ENCODE assay signal across 9 cellular contexts in the genomic region with DNA sequence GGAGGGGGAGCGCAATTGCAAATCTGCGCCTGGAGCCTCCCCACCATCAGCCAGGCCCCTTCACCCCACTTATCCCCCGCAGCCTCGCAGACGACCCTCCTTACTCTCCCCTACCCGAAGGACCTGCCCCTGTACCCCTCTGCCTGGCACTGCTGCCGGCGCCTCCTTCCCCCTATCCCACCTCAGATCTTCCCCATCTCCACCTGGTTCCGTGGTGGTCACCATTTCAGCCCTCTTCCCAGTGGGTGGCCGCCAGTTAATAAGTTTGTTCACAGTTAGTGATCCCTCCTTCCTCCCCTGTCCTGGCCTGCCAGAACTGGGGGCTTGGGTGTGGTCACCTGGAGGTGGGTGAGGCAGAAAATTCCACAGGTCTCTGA. TPM values are rescaled to one million over a fixed set of nuclear protein-coding genes. Genes with fewer than 3 reads are reported as not detected.
A peak's percentile ranks its signal among the peaks of the same experiment; 100 is the strongest.
DNase-seq lines count a peak whose midpoint lies in the region; ATAC-seq and TF ChIP-seq lines count a peak whose summit lies in the region.
"Had no signal": no experiment of that assay in that cellular context is flagged by ENCODE, and none has a peak within 500 bp of the region (broad histone marks: within the 10 kb centered on the region; RNA-seq: fewer than 3 reads in every experiment).

No MANE protein-coding gene starts in this region.

- peak overlapping the region; percentile 42 for H3K4me3 ChIP-seq in mucosa of stomach (ENCODE audit: low read length)

- H3K36me3 ChIP-seq in mucosa of stomach (ENCODE audit: control insufficient read depth, insufficient read depth, low read length) = no peaks in the 10 kb centered on the region

- TF ChIP-seq CTCF in type B pancreatic cell (conservative IDR thresholded peaks at IDR 0.05) = no peak

- H3K27me3 ChIP-seq in mucosa of stomach (ENCODE audit: control insufficient read depth, insufficient read depth, low read length) = no peaks in the 10 kb centered on the region

- no peak overlapping the region for H3K4me3 Mint-ChIP-seq in activated CD8-positive, alpha-beta memory T cell treated with anti-CD3 and anti-CD28 coated beads, Interleukin-2, amount 10 ng/mL, durations not matched to agents 7 days and 5 days
- peak overlapping the region; percentile 93 for H3K4me3 Mint-ChIP-seq in type B pancreatic cell
- H3K4me3 Mint-ChIP-seq in activated T-helper 2 cell treated with anti-CD3 and anti-CD28 coated beads, Interferon-gamma antibody, Interleukin-2, Interleukin-4, amounts not matched to agents 10 μg/mL and 5 μg/mL and 100 μg/mL, durations not matched to agents 14 hours and 24 hours and 36 hours (ENCODE audit: low read depth) = no peak overlapping the region
- H3K4me3 Mint-ChIP-seq: CD14-positive monocyte had no signal

- H3K4me1 Mint-ChIP-seq in activated CD8-positive, alpha-beta memory T cell treated with anti-CD3 and anti-CD28 coated beads, Interleukin-2, amount 10 ng/mL, durations not matched to agents 7 days and 5 days = peaks cover 18% of the 10 kb centered on the region
- H3K4me1 Mint-ChIP-seq in type B pancreatic cell (ENCODE audit: unreplicated experiment) = peaks cover 11% of the 10 kb centered on the region
- H3K4me1 Mint-ChIP-seq in activated T-helper 2 cell treated with anti-CD3 and anti-CD28 coated beads, Interferon-gamma antibody, Interleukin-2, Interleukin-4, amounts not matched to agents 10 μg/mL and 5 μg/mL and 100 μg/mL, durations not matched to agents 14 hours and 24 hours and 36 hours (ENCODE audit: low read depth) = peaks cover 18% of the 10 kb centered on the region

- peaks cover 28% of the 10 kb centered on the region for H3K4me1 ChIP-seq in mucosa of stomach (ENCODE audit: control insufficient read depth, insufficient read depth, low read length)

- no peaks in the 10 kb centered on the region for H3K9me3 Mint-ChIP-seq in activated CD8-positive, alpha-beta memory T cell treated with anti-CD3 and anti-CD28 coated beads, Interleukin-2, amount 10 ng/mL, durations not matched to agents 7 days and 5 days (ENCODE audit: low read depth)
- H3K9me3 Mint-ChIP-seq in type B pancreatic cell = no peaks in the 10 kb centered on the region
- H3K9me3 Mint-ChIP-seq in activated T-helper 2 cell treated with anti-CD3 and anti-CD28 coated beads, Interferon-gamma antibody, Interleukin-2, Interleukin-4, amounts not matched to agents 10 μg/mL and 5 μg/mL and 100 μg/mL, durations not matched to agents 14 hours and 24 hours and 36 hours = no peaks in the 10 kb centered on the region
- H3K9me3 Mint-ChIP-seq: CD14-positive monocyte had no signal

- no peak for ATAC-seq in activated CD8-positive, alpha-beta memory T cell treated with anti-CD3 and anti-CD28 coated beads, Interleukin-2, amount 10 ng/mL, durations not matched to agents 7 days and 5 days
- ATAC-seq in HG02885 (IDR thresholded peaks at IDR 0.05; ENCODE audit: poor library complexity, unreplicated experiment) = no peak

- CTCF ChIA-PET in activated CD8-positive, alpha-beta memory T cell treated with anti-CD3 and anti-CD28 coated beads, Interleukin-2, amount 10 ng/mL, durations not matched to agents 7 days and 5 days (lab: Charles Lee) = interaction anchor here (1.0 kb wide), 1 partner anchor 19 kb away, joined by 4 read pairs; no protein-coding TSS in a partner anchor

- peak overlapping the region; percentile 77 for H3K27ac ChIP-seq in epithelial cell of prostate

- H3K36me3 Mint-ChIP-seq in activated CD8-positive, alpha-beta memory T cell treated with anti-CD3 and anti-CD28 coated beads, Interleukin-2, amount 10 ng/mL, durations not matched to agents 7 days and 5 days = peaks cover 12% of the 10 kb centered on the region
- peaks cover 15% of the 10 kb centered on the region for H3K36me3 Mint-ChIP-seq in type B pancreatic cell
- H3K36me3 Mint-ChIP-seq in activated T-helper 2 cell treated with anti-CD3 and anti-CD28 coated beads, Interferon-gamma antibody, Interleukin-2, Interleukin-4, amounts not matched to agents 10 μg/mL and 5 μg/mL and 100 μg/mL, durations not matched to agents 14 hours and 24 hours and 36 hours (ENCODE audit: low read depth) = peaks cover 20% of the 10 kb centered on the region

- H3K9ac ChIP-seq in mucosa of stomach (ENCODE audit: low read length) = peak overlapping the region; percentile 94

- no peak for DNase-seq in activated CD8-positive, alpha-beta memory T cell treated with anti-CD3 and anti-CD28 coated beads, Interleukin-2, amount 10 ng/mL, durations not matched to agents 7 days and 5 days
- no peak for DNase-seq in activated CD8-positive, alpha-beta memory T cell treated with anti-CD3 and anti-CD28 coated beads for 24 hours
- no peak for DNase-seq in epithelial cell of prostate (ENCODE audit: low read depth, low spot score)
- no peak for DNase-seq in type B pancreatic cell (ENCODE audit: extremely low spot score, unreplicated experiment)
- DNase-seq in activated T-helper 2 cell treated with anti-CD3 and anti-CD28 coated beads, Interferon-gamma antibody, Interleukin-2, Interleukin-4, amounts not matched to agents 10 μg/mL and 5 μg/mL and 100 μg/mL, durations not matched to agents 14 hours and 24 hours and 36 hours (ENCODE audit: low spot score) = no peak
- no peak for DNase-seq in putamen (ENCODE audit: low spot score)

- H3K27ac Mint-ChIP-seq in activated CD8-positive, alpha-beta memory T cell treated with anti-CD3 and anti-CD28 coated beads, Interleukin-2, amount 10 ng/mL, durations not matched to agents 7 days and 5 days = peak overlapping the region; percentile 40
- peak overlapping the region; percentile 97 for H3K27ac Mint-ChIP-seq in type B pancreatic cell
- no peak overlapping the region for H3K27ac Mint-ChIP-seq in activated T-helper 2 cell treated with anti-CD3 and anti-CD28 coated beads, Interferon-gamma antibody, Interleukin-2, Interleukin-4, amounts not matched to agents 10 μg/mL and 5 μg/mL and 100 μg/mL, durations not matched to agents 14 hours and 24 hours and 36 hours
- H3K27ac Mint-ChIP-seq: CD14-positive monocyte had no signal

- intact Hi-C loops in activated T-helper 2 cell treated with anti-CD3 and anti-CD28 coated beads, Interferon-gamma antibody, Interleukin-2, Interleukin-4, amounts not matched to agents 10 μg/mL and 5 μg/mL and 100 μg/mL, durations not matched to agents 14 hours and 24 hours and 36 hours (cut with micrococcal nuclease) = no loop called here

- no peaks in the 10 kb centered on the region for H3K27me3 Mint-ChIP-seq in activated CD8-positive, alpha-beta memory T cell treated with anti-CD3 and anti-CD28 coated beads, Interleukin-2, amount 10 ng/mL, durations not matched to agents 7 days and 5 days
- H3K27me3 Mint-ChIP-seq in type B pancreatic cell = no peaks in the 10 kb centered on the region
- no peaks in the 10 kb centered on the region for H3K27me3 Mint-ChIP-seq in activated T-helper 2 cell treated with anti-CD3 and anti-CD28 coated beads, Interferon-gamma antibody, Interleukin-2, Interleukin-4, amounts not matched to agents 10 μg/mL and 5 μg/mL and 100 μg/mL, durations not matched to agents 14 hours and 24 hours and 36 hours (ENCODE audit: low read depth)

- H3K9me3 ChIP-seq in mucosa of stomach (ENCODE audit: control insufficient read depth, low read length) = no peaks in the 10 kb centered on the region

RNA-seq across cellular contexts. Expression of a gene that starts 0.4 kb away (rescaled TPM):
- total RNA-seq in activated CD8-positive, alpha-beta memory T cell treated with anti-CD3 and anti-CD28 coated beads, Interleukin-2, amount 10 ng/mL, durations not matched to agents 7 days and 5 days = 10 to 100 TPM; 83.4 to 86.8 TPM
- 148 and 227 TPM in 2 replicates for total RNA-seq in type B pancreatic cell (ENCODE audit: low replicate concordance)
- total RNA-seq in activated T-helper 2 cell treated with anti-CD3 and anti-CD28 coated beads, Interferon-gamma antibody, Interleukin-2, Interleukin-4, amounts not matched to agents 10 μg/mL and 5 μg/mL and 100 μg/mL, durations not matched to agents 14 hours and 24 hours and 36 hours = 83.0 and 87.4 TPM in 2 replicates

RNA-seq across cellular contexts. Expression of a gene that starts 28.4 kb away (rescaled TPM):
- 100 to 1,000 TPM; 418 to 431 TPM for total RNA-seq in activated CD8-positive, alpha-beta memory T cell treated with anti-CD3 and anti-CD28 coated beads, Interleukin-2, amount 10 ng/mL, durations not matched to agents 7 days and 5 days
- total RNA-seq in type B pancreatic cell (ENCODE audit: low replicate concordance) = 297 and 524 TPM in 2 replicates
- total RNA-seq in activated T-helper 2 cell treated with anti-CD3 and anti-CD28 coated beads, Interferon-gamma antibody, Interleukin-2, Interleukin-4, amounts not matched to agents 10 μg/mL and 5 μg/mL and 100 μg/mL, durations not matched to agents 14 hours and 24 hours and 36 hours = 509 and 523 TPM in 2 replicates

RNA-seq across cellular contexts. Expression of a gene that starts 38.6 kb away (rescaled TPM):
- total RNA-seq in activated CD8-positive, alpha-beta memory T cell treated with anti-CD3 and anti-CD28 coated beads, Interleukin-2, amount 10 ng/mL, durations not matched to agents 7 days and 5 days = not detected
- total RNA-seq in type B pancreatic cell (ENCODE audit: low replicate concordance) = 45.2 and 104 TPM in 2 replicates
- total RNA-seq in activated T-helper 2 cell treated with anti-CD3 and anti-CD28 coated beads, Interferon-gamma antibody, Interleukin-2, Interleukin-4, amounts not matched to agents 10 μg/mL and 5 μg/mL and 100 μg/mL, durations not matched to agents 14 hours and 24 hours and 36 hours = not detected in 2 replicates

RNA-seq across cellular contexts. Expression of a gene that starts 57.0 kb away (rescaled TPM):
- total RNA-seq in activated CD8-positive, alpha-beta memory T cell treated with anti-CD3 and anti-CD28 coated beads, Interleukin-2, amount 10 ng/mL, durations not matched to agents 7 days and 5 days = 10 to 100 TPM; 40.9 to 73.3 TPM
- 4.8 and 6.5 TPM in 2 replicates for total RNA-seq in type B pancreatic cell (ENCODE audit: low replicate concordance)
- total RNA-seq in activated T-helper 2 cell treated with anti-CD3 and anti-CD28 coated beads, Interferon-gamma antibody, Interleukin-2, Interleukin-4, amounts not matched to agents 10 μg/mL and 5 μg/mL and 100 μg/mL, durations not matched to agents 14 hours and 24 hours and 36 hours = 45.9 and 46.9 TPM in 2 replicates

RNA-seq across cellular contexts. Expression of a gene that starts 59.9 kb away (rescaled TPM):
- 10 to 100 TPM; 68.1 to 72.2 TPM for total RNA-seq in activated CD8-positive, alpha-beta memory T cell treated with anti-CD3 and anti-CD28 coated beads, Interleukin-2, amount 10 ng/mL, durations not matched to agents 7 days and 5 days
- 19.0 and 34.4 TPM in 2 replicates for total RNA-seq in type B pancreatic cell (ENCODE audit: low replicate concordance)
- total RNA-seq in activated T-helper 2 cell treated with anti-CD3 and anti-CD28 coated beads, Interferon-gamma antibody, Interleukin-2, Interleukin-4, amounts not matched to agents 10 μg/mL and 5 μg/mL and 100 μg/mL, durations not matched to agents 14 hours and 24 hours and 36 hours = 66.7 and 69.5 TPM in 2 replicates

Comparison
In these comparisons a context has a peak if more than half of its experiments do, and no peak if none do; other contexts are left out.
1. RNA of a gene that starts 38.6 kb away (total RNA-seq): 45.2 to 104 TPM in type B pancreatic cell; not detected in activated CD8-positive, alpha-beta memory T cell treated with anti-CD3 and anti-CD28 coated beads, Interleukin-2, amount 10 ng/mL, durations not matched to agents 7 days and 5 days and not detected in activated T-helper 2 cell treated with anti-CD3 and anti-CD28 coated beads, Interferon-gamma antibody, Interleukin-2, Interleukin-4, amounts not matched to agents 10 μg/mL and 5 μg/mL and 100 μg/mL, durations not matched to agents 14 hours and 24 hours and 36 hours; every median in the first group is over 10 times any median in the second.